ENCODE assay signal across 9 cellular contexts in the genomic region with DNA sequence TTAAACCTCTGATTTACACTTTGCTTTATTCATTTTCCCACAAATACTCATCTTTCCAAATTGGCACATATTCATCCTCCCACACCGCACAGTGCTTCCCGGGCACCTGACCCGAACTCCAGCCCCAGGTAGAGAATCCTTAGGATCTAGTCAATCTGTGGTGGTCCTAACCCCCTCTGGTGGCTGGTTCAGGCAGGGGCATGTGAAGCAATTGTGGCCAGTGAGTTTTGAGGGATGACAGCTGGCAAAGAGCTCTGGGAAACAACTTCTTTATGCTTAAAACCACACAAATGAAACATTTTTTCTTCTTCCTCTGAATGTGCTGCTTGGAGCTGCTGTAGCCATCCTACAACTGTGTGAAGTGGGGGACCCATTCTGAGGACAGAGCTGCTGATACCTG.
DNase-seq lines count a peak whose midpoint lies in the region; ATAC-seq and TF ChIP-seq lines count a peak whose summit lies in the region.
"Had no signal": no experiment of that assay in that cellular context is flagged by ENCODE, and none has a peak within 500 bp of the region (broad histone marks: within the 10 kb centered on the region; RNA-seq: fewer than 3 reads in every experiment).

No MANE protein-coding gene starts in this region.

- DNase-seq in activated naive CD4-positive, alpha-beta T cell treated with anti-CD3 and anti-CD28 coated beads, Interleukin-2, amount 10 ng/mL, durations not matched to agents 7 days and 5 days, result no peak
- DNase-seq in activated naive CD4-positive, alpha-beta T cell treated with anti-CD3 and anti-CD28 coated beads, Interleukin-2, amount 50 U/mL, for 16 hours, result no peak
- peak; percentile 60 for DNase-seq in NCI-H82 (lab: John Stamatoyannopoulos, UW)
- peak; percentile 25 to 48 for DNase-seq in erythroblast (lab: John Stamatoyannopoulos, UW)
- peak; percentile 29 for DNase-seq in stimulated activated naive CD8-positive, alpha-beta T cell treated with anti-CD3 and anti-CD28 coated beads, Interleukin-15, Interleukin-2, amounts not matched to agents 100 U/mL and 50 U/mL, for 24 hours
- no peak for DNase-seq in NCI-H2107 treated with DMSO at 0.1 percent for 48 hours (lab: John Stamatoyannopoulos, UW; ENCODE audit: unreplicated experiment)
- no peak for DNase-seq in dedifferentiated amniotic fluid mesenchymal stem cell (ENCODE audit: extremely low spot score)
- DNase-seq in 8988T, result no peak
- DNase-seq: stimulated activated naive CD4-positive, alpha-beta T cell had no signal

- H3K4me3 Mint-ChIP-seq in activated naive CD4-positive, alpha-beta T cell treated with anti-CD3 and anti-CD28 coated beads, Interleukin-2, amount 10 ng/mL, durations not matched to agents 7 days and 5 days, result no peak overlapping the region

- H3K27ac Mint-ChIP-seq in activated naive CD4-positive, alpha-beta T cell treated with anti-CD3 and anti-CD28 coated beads, Interleukin-2, amount 10 ng/mL, durations not matched to agents 7 days and 5 days, result peak overlapping the region; percentile 20

- H3K27me3 Mint-ChIP-seq in activated naive CD4-positive, alpha-beta T cell treated with anti-CD3 and anti-CD28 coated beads, Interleukin-2, amount 10 ng/mL, durations not matched to agents 7 days and 5 days, result no peaks in the 10 kb centered on the region

- CTCF ChIA-PET in activated naive CD4-positive, alpha-beta T cell treated with anti-CD3 and anti-CD28 coated beads, Interleukin-2, amount 10 ng/mL, durations not matched to agents 7 days and 5 days (lab: Charles Lee), result interaction anchor here (0.8 to 1.4 kb wide), 2 partner anchors 9 kb away, joined by 3 to 4 read pairs; no protein-coding TSS in a partner anchor

- H3K9me3 Mint-ChIP-seq in activated naive CD4-positive, alpha-beta T cell treated with anti-CD3 and anti-CD28 coated beads, Interleukin-2, amount 10 ng/mL, durations not matched to agents 7 days and 5 days, result no peaks in the 10 kb centered on the region

- H3K4me1 Mint-ChIP-seq in activated naive CD4-positive, alpha-beta T cell treated with anti-CD3 and anti-CD28 coated beads, Interleukin-2, amount 10 ng/mL, durations not matched to agents 7 days and 5 days, result peaks cover 49% of the 10 kb centered on the region

- TF ChIP-seq POLR2A in erythroblast (IDR thresholded peaks at IDR 0.05; ENCODE audit: low read length), result no peak

- peak; percentile 68 for ATAC-seq in stimulated activated naive CD8-positive, alpha-beta T cell treated with anti-CD3 and anti-CD28 coated beads, Interleukin-15, Interleukin-2, amounts not matched to agents 100 U/mL and 50 U/mL, for 24 hours

- peaks cover 37% of the 10 kb centered on the region for H3K36me3 Mint-ChIP-seq in activated naive CD4-positive, alpha-beta T cell treated with anti-CD3 and anti-CD28 coated beads, Interleukin-2, amount 10 ng/mL, durations not matched to agents 7 days and 5 days

Comparison
In these comparisons a context has a peak if more than half of its experiments do, and no peak if none do; other contexts are left out.
1. DNase-seq: peak in NCI-H82 (single experiment), erythroblast (2 of 2) and stimulated activated naive CD8-positive, alpha-beta T cell treated with anti-CD3 and anti-CD28 coated beads, Interleukin-15, Interleukin-2, amounts not matched to agents 100 U/mL and 50 U/mL, for 24 hours (single experiment); none in activated naive CD4-positive, alpha-beta T cell treated with anti-CD3 and anti-CD28 coated beads, Interleukin-2, amount 10 ng/mL, durations not matched to agents 7 days and 5 days (single experiment), activated naive CD4-positive, alpha-beta T cell treated with anti-CD3 and anti-CD28 coated beads, Interleukin-2, amount 50 U/mL, for 16 hours (single experiment), NCI-H2107 treated with DMSO at 0.1 percent for 48 hours (single experiment), dedifferentiated amniotic fluid mesenchymal stem cell (single experiment) and 8988T (single experiment).